ENCODE assay signal across 28 cellular contexts in the genomic region with DNA sequence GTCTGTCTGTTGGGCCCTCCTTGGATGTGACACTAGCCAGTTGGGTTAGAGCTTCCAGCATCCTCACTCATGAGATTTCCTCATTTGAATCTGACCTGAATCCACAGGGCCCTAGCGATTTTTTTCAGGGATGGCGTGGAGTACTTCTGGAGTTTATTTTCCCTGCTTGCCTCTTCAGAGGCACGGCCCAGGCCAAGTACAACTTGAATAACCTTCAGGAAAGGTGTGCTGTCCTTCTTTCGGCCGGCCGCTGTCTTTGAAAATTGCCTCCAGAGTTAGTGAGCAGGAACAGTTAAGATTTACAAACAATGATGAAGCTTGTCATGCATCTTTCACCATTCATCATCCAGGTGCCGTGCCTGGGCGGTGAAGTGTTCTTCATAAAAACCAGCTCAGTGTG. TPM values are rescaled to one million over a fixed set of nuclear protein-coding genes. Genes with fewer than 3 reads are reported as not detected.
DNase-seq lines count a peak whose midpoint lies in the region; ATAC-seq, FAIRE-seq and TF ChIP-seq lines count a peak whose summit lies in the region.
"Had no signal": no experiment of that assay in that cellular context is flagged by ENCODE, and none has a peak within 500 bp of the region (broad histone marks: within the 10 kb centered on the region; RNA-seq: fewer than 3 reads in every experiment).

No MANE protein-coding gene starts in this region.

- no CpG with 5 or more reads among the region's 8 CpGs for WGBS in esophagus muscularis mucosa
- WGBS in thyroid gland, 2 donors = 29 to 56% methylated on average over 8 of the region's 8 CpGs

- intact Hi-C loops in esophagus muscularis mucosa (cut with DNase I) (no loop called here), thyroid gland (cut with DNase I) (no loop called here), head of caudate nucleus (cut with DNase I) (no loop called here)

- no peak for TF ChIP-seq CTCF in bronchial epithelial cell (IDR thresholded peaks at IDR 0.05; ENCODE audit: insufficient read depth, low read length, severe bottlenecking)
- no peak for TF ChIP-seq CTCF in esophagus muscularis mucosa (IDR thresholded peaks at IDR 0.05)
- TF ChIP-seq CTCF in thyroid gland (IDR thresholded peaks at IDR 0.05) = no peak

- H3K27ac ChIP-seq in esophagus muscularis mucosa (replicated peaks in 1 of 4) (no peak overlapping the region), thyroid gland (peak overlapping the region in 2 of 3 donors; percentile 62 to 63)
- H3K27ac ChIP-seq: BLaER1 had no signal

- H3K4me1 ChIP-seq in esophagus muscularis mucosa (no peaks in the 10 kb centered on the region), thyroid gland (peaks cover 3 to 10% of the 10 kb centered on the region in 2 donors)
- H3K4me1 ChIP-seq: BE2C, BLaER1 had no signal

- H3K27me3 ChIP-seq in bronchial epithelial cell (ENCODE audit: control insufficient read depth, insufficient read depth, low read length) (no peaks in the 10 kb centered on the region), esophagus muscularis mucosa (peaks cover 0 to 7% (median 0%) of the 10 kb centered on the region in 4 donors), thyroid gland (no peaks in the 10 kb centered on the region)
- H3K27me3 ChIP-seq: BE2C, BLaER1 had no signal

- H3K36me3 ChIP-seq in bronchial epithelial cell (ENCODE audit: control insufficient read depth, insufficient read depth, low read length) = no peaks in the 10 kb centered on the region
- H3K36me3 ChIP-seq in esophagus muscularis mucosa = no peaks in the 10 kb centered on the region
- H3K36me3 ChIP-seq in thyroid gland = no peaks in the 10 kb centered on the region
- H3K36me3 ChIP-seq: BE2C, BLaER1 had no signal

- no peak for ATAC-seq in HG02973 (IDR thresholded peaks at IDR 0.05; ENCODE audit: unreplicated experiment)

- peak; percentile 43 for DNase-seq in bronchial epithelial cell (ENCODE audit: low read depth)
- peak; percentile 79 for DNase-seq in esophagus muscularis mucosa (ENCODE audit: extremely low spot score)
- peak; percentile 66 to 76 for DNase-seq in thyroid gland
- DNase-seq in head of caudate nucleus = no peak
- DNase-seq: 8988T; ACHN; BE2C; C1 segment of cervical spinal cord; CD4-positive, alpha-beta memory T cell; CD4-positive, CD25-positive, alpha-beta regulatory T cell; CD8-positive, alpha-beta memory T cell; COR-L47; DMS 273 treated with DMSO at 0.1 percent for 48 hours; DMS153; DMS53; DMS79; DND-41; EL; GDM1 had no signal

- TF ChIP-seq EP300 in esophagus muscularis mucosa (IDR thresholded peaks at IDR 0.05) = no peak

- H3K4me3 ChIP-seq in bronchial epithelial cell (ENCODE audit: low read depth, low read length) = no peak overlapping the region
- no peak overlapping the region for H3K4me3 ChIP-seq in esophagus muscularis mucosa
- no peak overlapping the region for H3K4me3 ChIP-seq in thyroid gland (replicated peaks in 1 of 3)
- H3K4me3 ChIP-seq: BLaER1, GM12878 had no signal

- H3K9me3 ChIP-seq in esophagus muscularis mucosa (no peaks in the 10 kb centered on the region), thyroid gland (no peaks in the 10 kb centered on the region)
- H3K9me3 ChIP-seq: BE2C, BLaER1 had no signal

- TF ChIP-seq POLR2A in esophagus muscularis mucosa (IDR thresholded peaks at IDR 0.05; ENCODE audit: low read depth) (no peak), thyroid gland (IDR thresholded peaks at IDR 0.05) (no peak)

- FAIRE-seq in bronchial epithelial cell (lab: Jason Lieb, UNC) = no peak
- FAIRE-seq: A204.1, GM12878, GM12892, GM18507 had no signal

RNA-seq across cellular contexts. Expression of a gene that starts 49.5 kb away (rescaled TPM):
- total RNA-seq in bronchial epithelial cell = not detected in 2 replicates
- total RNA-seq in esophagus muscularis mucosa = not detected
- 10 to 100 TPM in 1 of 4 donors, 1 to 10 TPM in 3; 2.5 to 26.1 (median 7.3) TPM for total RNA-seq in thyroid gland
- total RNA-seq: A673; CD4-positive, alpha-beta memory T cell; CD4-positive, CD25-positive, alpha-beta regulatory T cell; CD8-positive, alpha-beta memory T cell; Daoy; G401 had no signal

Comparison
In these comparisons a context has a peak if more than half of its experiments do, and no peak if none do; other contexts are left out.
1. DNase-seq: peak in bronchial epithelial cell (single experiment), esophagus muscularis mucosa (single experiment) and thyroid gland (2 of 2); none in head of caudate nucleus (0 of 42).
2. H3K27ac ChIP-seq: peak in thyroid gland (2 of 3); none in esophagus muscularis mucosa (0 of 4).